ENCODE assay signal across 29 cellular contexts in genomic region chr10:110608087-110608486, GRCh38.
"Had no signal": no experiment of that assay in that cellular context is flagged by ENCODE, and none has a peak within 500 bp of the region (broad histone marks: within the 10 kb centered on the region; RNA-seq: fewer than 3 reads in every experiment).

No MANE protein-coding gene starts in this region.

- H3K4me2 ChIP-seq: neural progenitor cell, smooth muscle cell had no signal

- H3K79me2 ChIP-seq: parathyroid adenoma had no signal

- H3K4me1 ChIP-seq: parathyroid adenoma, testis, tibial artery, vagina had no signal

- DNase-seq: naive thymus-derived CD4-positive, alpha-beta T cell; natural killer cell; ovary; posterior cingulate gyrus; psoas muscle; right cardiac atrium; spleen; stimulated activated CD4-positive, alpha-beta T cell treated with anti-CD3 and anti-CD28 coated beads, Interleukin-12 subunit alpha, Interleukin-12 subunit beta, amount 100 ng/mL, for 4 hours; stimulated activated CD4-positive, alpha-beta T cell treated with anti-CD3 and anti-CD28 coated beads, Interleukin-1b, Interleukin-23, amount 100 ng/mL, for 48 hours; stimulated activated CD4-positive, alpha-beta T cell treated with anti-CD3 and anti-CD28 coated beads, Interleukin-4, amount 100 ng/mL, for 1 hour; stimulated activated CD4-positive, alpha-beta T cell treated with anti-CD3 and anti-CD28 coated beads, Interleukin-4, amount 100 ng/mL, for 4 hours; stimulated activated CD8-positive, alpha-beta memory T cell treated with anti-CD3 and anti-CD28 coated beads, Interleukin-4, amount 100 ng/mL, for 48 hours; stimulated activated naive CD4-positive, alpha-beta T cell; stimulated activated naive CD8-positive, alpha-beta T cell treated with anti-CD3 and anti-CD28 coated beads, Interleukin-15, amount 100 ng/mL, for 72 hours; stimulated activated naive CD8-positive, alpha-beta T cell treated with anti-CD3 and anti-CD28 coated beads, Interleukin-15, Interleukin-2, amounts not matched to agents 100 U/mL and 50 U/mL, for 24 hours; substantia nigra; testis; tibial artery; trophoblast cell; upper lobe of left lung had no signal

- H3K9me3 ChIP-seq: ovary, psoas muscle, spleen, suprapubic skin, testis, tibial artery, upper lobe of left lung, vagina had no signal

- H3K27me3 ChIP-seq: neural progenitor cell, ovary, spleen, suprapubic skin, testis, tibial artery, upper lobe of left lung, vagina had no signal

- H3K9ac ChIP-seq: neural progenitor cell, parathyroid adenoma had no signal

- H3K4me3 ChIP-seq: neural progenitor cell, ovary, psoas muscle, skin epidermis, smooth muscle cell, spleen, suprapubic skin, testis, tibial artery, upper lobe of left lung, vagina had no signal

- H2AFZ ChIP-seq: neural progenitor cell, parathyroid adenoma had no signal

- H3K27ac ChIP-seq: neural progenitor cell, ovary, parathyroid adenoma, psoas muscle, skin epidermis, spleen, suprapubic skin, testis, tibial artery, upper lobe of left lung, vagina had no signal

- H3K36me3 ChIP-seq: ovary had no signal

- FAIRE-seq: urothelium cell line had no signal

- ATAC-seq: naive thymus-derived CD4-positive, alpha-beta T cell; natural killer cell; psoas muscle; right cardiac atrium; sciatic nerve; stimulated activated memory B cell treated with anti-CD40 and anti-IgM and Interleukin-4, amounts not matched to agents 10 μg/mL and 1 μg/mL and 100 μg/mL, for 72 hours; stimulated activated naive CD8-positive, alpha-beta T cell treated with anti-CD3 and anti-CD28 coated beads, Interleukin-15, amount 100 ng/mL, for 72 hours; stimulated activated naive CD8-positive, alpha-beta T cell treated with anti-CD3 and anti-CD28 coated beads, Interleukin-15, Interleukin-2, amounts not matched to agents 100 U/mL and 50 U/mL, for 24 hours had no signal
